In genomic region chr13:111654531-111654930, GRCh38 we compare ENCODE assay signal across 32 cellular contexts.
"Had no signal": no experiment of that assay in that cellular context is flagged by ENCODE, and none has a peak within 500 bp of the region (broad histone marks: within the 10 kb centered on the region; RNA-seq: fewer than 3 reads in every experiment).

No MANE protein-coding gene starts in this region.

- H3K27me3 ChIP-seq: adrenal gland, body of pancreas, colonic mucosa, foreskin keratinocyte had no signal

- H3K27ac Mint-ChIP-seq: activated CD4-positive, alpha-beta memory T cell treated with anti-CD3 and anti-CD28 coated beads, Interleukin-2, amount 10 ng/mL, durations not matched to agents 7 days and 5 days; activated CD4-positive, alpha-beta T cell treated with anti-CD3 and anti-CD28 coated beads for 36 hours; activated CD4-positive, alpha-beta T cell treated with anti-CD3 and anti-CD28 coated beads, Interleukin-2, amount 10 ng/mL, durations not matched to agents 7 days and 5 days; activated naive CD4-positive, alpha-beta T cell treated with anti-CD3 and anti-CD28 coated beads for 36 hours; activated naive CD4-positive, alpha-beta T cell treated with anti-CD3 and anti-CD28 coated beads, Interleukin-2, amount 50 U/mL, for 24 hours; activated naive CD8-positive, alpha-beta T cell treated with anti-CD3 and anti-CD28 coated beads for 36 hours; activated naive CD8-positive, alpha-beta T cell treated with anti-CD3 and anti-CD28 coated beads, Interleukin-2, amount 50 U/mL, for 24 hours; activated T-cell treated with anti-CD3 and anti-CD28 coated beads, Interleukin-2, amount 50 U/mL, for 24 hours; activated T-cell treated with anti-CD3 and anti-CD28 coated beads, Interleukin-2, amount 50 U/mL, for 72 hours; T-cell; T-helper 1 cell treated with Interleukin-12 subunit alpha and Interleukin-12 subunit beta and Interleukin-4 antibody, amounts not matched to agents 30 μg/mL and 1 μg/mL, for 36 hours; T-helper 2 cell treated with Interferon-gamma antibody and Interleukin-4, amounts not matched to agents 5 μg/mL and 100 μg/mL, for 36 hours had no signal

- H3K36me3 Mint-ChIP-seq: activated naive CD4-positive, alpha-beta T cell treated with anti-CD3 and anti-CD28 coated beads, Interleukin-2, amount 50 U/mL, for 24 hours; activated naive CD8-positive, alpha-beta T cell treated with anti-CD3 and anti-CD28 coated beads for 36 hours; T-cell had no signal

- H3K9me3 ChIP-seq: adrenal gland, body of pancreas, colonic mucosa, gastrocnemius medialis, heart left ventricle had no signal

- DNase-seq: activated CD4-positive, alpha-beta memory T cell treated with anti-CD3 and anti-CD28 coated beads, Interleukin-2, amount 10 ng/mL, durations not matched to agents 7 days and 5 days; activated CD4-positive, alpha-beta T cell treated with anti-CD3 and anti-CD28 coated beads for 36 hours; activated CD4-positive, alpha-beta T cell treated with anti-CD3 and anti-CD28 coated beads, Interleukin-2, amount 10 ng/mL, durations not matched to agents 7 days and 5 days; activated CD4-positive, alpha-beta T cell treated with anti-CD3 and anti-CD28 coated beads, Interleukin-2, amount 50 U/mL, for 4 hours; activated CD4-positive, CD25-positive, alpha-beta regulatory T cell; activated CD4-positive, CD25-positive, alpha-beta regulatory T cell treated with anti-CD3 and anti-CD28 coated beads, Interleukin-2, amount 50 U/mL, for 72 hours; activated CD8-positive, alpha-beta memory T cell treated with anti-CD3 and anti-CD28 coated beads, Interleukin-2, amount 50 U/mL, for 48 hours; activated naive CD4-positive, alpha-beta T cell treated with anti-CD3 and anti-CD28 coated beads for 36 hours; activated naive CD8-positive, alpha-beta T cell treated with anti-CD3 and anti-CD28 coated beads for 36 hours; activated naive CD8-positive, alpha-beta T cell treated with anti-CD3 and anti-CD28 coated beads, Interleukin-2, amount 50 U/mL, for 24 hours; activated T-cell treated with anti-CD3 and anti-CD28 coated beads for 4 hours; activated T-cell treated with anti-CD3 and anti-CD28 coated beads, Interleukin-2, amount 50 U/mL, for 24 hours; activated T-cell treated with anti-CD3 and anti-CD28 coated beads, Interleukin-2, amount 50 U/mL, for 72 hours; adrenal gland; amygdala; aorta; body of pancreas; central memory CD4-positive, alpha-beta T cell; cerebellar nuclear complex; colonic mucosa; effector CD8-positive, alpha-beta T cell; foreskin keratinocyte; gastrocnemius medialis; glutamatergic neuron; heart left ventricle; T-cell; T1000; WERI-Rb-1 had no signal

- H3K4me3 Mint-ChIP-seq: activated CD4-positive, alpha-beta memory T cell treated with anti-CD3 and anti-CD28 coated beads, Interleukin-2, amount 10 ng/mL, durations not matched to agents 7 days and 5 days; activated CD4-positive, alpha-beta T cell treated with anti-CD3 and anti-CD28 coated beads for 36 hours; activated CD4-positive, alpha-beta T cell treated with anti-CD3 and anti-CD28 coated beads, Interleukin-2, amount 10 ng/mL, durations not matched to agents 7 days and 5 days; activated naive CD4-positive, alpha-beta T cell treated with anti-CD3 and anti-CD28 coated beads for 36 hours; activated naive CD4-positive, alpha-beta T cell treated with anti-CD3 and anti-CD28 coated beads, Interleukin-2, amount 50 U/mL, for 24 hours; activated naive CD8-positive, alpha-beta T cell treated with anti-CD3 and anti-CD28 coated beads for 36 hours; activated naive CD8-positive, alpha-beta T cell treated with anti-CD3 and anti-CD28 coated beads, Interleukin-2, amount 50 U/mL, for 24 hours; activated T-cell treated with anti-CD3 and anti-CD28 coated beads, Interleukin-2, amount 50 U/mL, for 24 hours; activated T-cell treated with anti-CD3 and anti-CD28 coated beads, Interleukin-2, amount 50 U/mL, for 72 hours; T-cell; T-helper 1 cell treated with Interleukin-12 subunit alpha and Interleukin-12 subunit beta and Interleukin-4 antibody, amounts not matched to agents 30 μg/mL and 1 μg/mL, for 36 hours; T-helper 2 cell treated with Interferon-gamma antibody and Interleukin-4, amounts not matched to agents 5 μg/mL and 100 μg/mL, for 36 hours had no signal

- H3K4me1 Mint-ChIP-seq: activated CD4-positive, alpha-beta memory T cell treated with anti-CD3 and anti-CD28 coated beads, Interleukin-2, amount 10 ng/mL, durations not matched to agents 7 days and 5 days; activated CD4-positive, alpha-beta T cell treated with anti-CD3 and anti-CD28 coated beads for 36 hours; activated CD4-positive, alpha-beta T cell treated with anti-CD3 and anti-CD28 coated beads, Interleukin-2, amount 10 ng/mL, durations not matched to agents 7 days and 5 days; activated naive CD4-positive, alpha-beta T cell treated with anti-CD3 and anti-CD28 coated beads, Interleukin-2, amount 50 U/mL, for 24 hours; activated naive CD8-positive, alpha-beta T cell treated with anti-CD3 and anti-CD28 coated beads for 36 hours; activated naive CD8-positive, alpha-beta T cell treated with anti-CD3 and anti-CD28 coated beads, Interleukin-2, amount 50 U/mL, for 24 hours; T-cell had no signal

- H3K27ac ChIP-seq: adrenal gland, body of pancreas, colonic mucosa, foreskin keratinocyte, gastrocnemius medialis, heart left ventricle, WERI-Rb-1 had no signal

- H3K4me1 ChIP-seq: adrenal gland, body of pancreas, colonic mucosa, foreskin keratinocyte, gastrocnemius medialis had no signal

- H3K36me3 ChIP-seq: adrenal gland, colonic mucosa, gastrocnemius medialis, heart left ventricle, WERI-Rb-1 had no signal

- ATAC-seq: activated CD4-positive, alpha-beta T cell treated with anti-CD3 and anti-CD28 coated beads for 36 hours; activated naive CD8-positive, alpha-beta T cell treated with anti-CD3 and anti-CD28 coated beads, Interleukin-2, amount 50 U/mL, for 24 hours; activated T-cell treated with anti-CD3 and anti-CD28 coated beads, Interleukin-2, amount 50 U/mL, for 72 hours; body of pancreas; esophagus mucosa; foreskin keratinocyte; gastrocnemius medialis; heart left ventricle; T-cell had no signal

- H3K4me3 ChIP-seq: adrenal gland, body of pancreas, colonic mucosa, gastrocnemius medialis, heart left ventricle had no signal

- H3K9me3 Mint-ChIP-seq: activated CD4-positive, alpha-beta memory T cell treated with anti-CD3 and anti-CD28 coated beads, Interleukin-2, amount 10 ng/mL, durations not matched to agents 7 days and 5 days; activated CD4-positive, alpha-beta T cell treated with anti-CD3 and anti-CD28 coated beads, Interleukin-2, amount 10 ng/mL, durations not matched to agents 7 days and 5 days; activated naive CD4-positive, alpha-beta T cell treated with anti-CD3 and anti-CD28 coated beads for 36 hours; activated naive CD4-positive, alpha-beta T cell treated with anti-CD3 and anti-CD28 coated beads, Interleukin-2, amount 50 U/mL, for 24 hours; activated naive CD8-positive, alpha-beta T cell treated with anti-CD3 and anti-CD28 coated beads for 36 hours; activated naive CD8-positive, alpha-beta T cell treated with anti-CD3 and anti-CD28 coated beads, Interleukin-2, amount 50 U/mL, for 24 hours; activated T-cell treated with anti-CD3 and anti-CD28 coated beads, Interleukin-2, amount 50 U/mL, for 24 hours; activated T-cell treated with anti-CD3 and anti-CD28 coated beads, Interleukin-2, amount 50 U/mL, for 72 hours; T-cell; T-helper 1 cell treated with Interleukin-12 subunit alpha and Interleukin-12 subunit beta and Interleukin-4 antibody, amounts not matched to agents 30 μg/mL and 1 μg/mL, for 36 hours; T-helper 2 cell treated with Interferon-gamma antibody and Interleukin-4, amounts not matched to agents 5 μg/mL and 100 μg/mL, for 36 hours had no signal
